19 cellular contexts compared by ENCODE assay signal in the genomic region with DNA sequence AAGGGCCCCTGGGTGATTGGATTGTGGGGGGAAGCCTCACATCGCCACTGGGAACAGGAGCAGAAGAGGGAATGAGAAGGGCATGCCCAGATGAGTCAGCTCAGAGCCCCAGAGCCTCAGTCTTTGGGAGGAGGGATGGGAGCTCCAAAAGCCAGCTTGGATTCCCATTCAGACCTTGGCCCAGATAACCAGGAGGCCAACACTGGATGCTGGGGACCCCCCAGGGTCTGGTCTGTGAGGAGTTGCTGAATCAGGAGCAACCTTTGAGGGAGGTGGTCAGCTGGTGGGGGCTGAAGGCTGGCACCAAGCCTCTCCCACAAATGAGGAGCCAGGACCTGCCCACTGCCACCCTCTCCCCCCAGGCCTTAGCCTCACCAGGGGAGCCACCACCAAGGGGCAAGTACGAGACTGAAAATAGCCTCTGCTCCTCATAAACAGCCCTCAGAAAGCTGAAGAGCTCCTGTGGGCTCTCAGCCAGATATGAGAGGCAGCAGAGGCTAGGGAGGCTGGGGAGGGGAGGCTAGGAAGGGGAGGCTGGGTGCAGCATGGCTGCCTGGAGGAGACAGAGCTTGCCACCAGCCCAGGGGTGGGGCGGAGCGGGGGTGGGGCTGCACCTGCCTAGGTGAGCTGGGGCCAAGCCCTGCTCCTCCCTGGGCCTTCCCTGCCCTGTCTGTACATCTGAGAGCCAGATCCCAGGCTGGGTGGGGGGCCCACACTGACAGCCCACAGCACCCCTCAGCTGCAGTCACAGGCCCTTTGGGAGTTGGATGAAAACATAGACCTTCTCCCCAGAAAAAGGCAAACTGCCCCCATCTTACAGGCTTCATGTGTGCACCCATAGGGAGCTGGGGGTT.
"Had no signal": no experiment of that assay in that cellular context is flagged by ENCODE, and none has a peak within 500 bp of the region (broad histone marks: within the 10 kb centered on the region; RNA-seq: fewer than 3 reads in every experiment).

No MANE protein-coding gene starts in this region.

- H3K36me3 ChIP-seq: colonic mucosa, neutrophil, uterus, WERI-Rb-1 had no signal

- H3K27me3 ChIP-seq: cardiac muscle cell, colonic mucosa, uterus had no signal

- FAIRE-seq: astrocyte, endometrium had no signal

- H3K9me3 ChIP-seq: colonic mucosa, neutrophil, uterus had no signal

- DNase-seq: activated CD4-positive, alpha-beta memory T cell treated with anti-CD3 and anti-CD28 coated beads for 36 hours; activated CD8-positive, alpha-beta memory T cell treated with anti-CD3 and anti-CD28 coated beads, Interleukin-2, amount 10 ng/mL, durations not matched to agents 7 days and 5 days; activated naive CD4-positive, alpha-beta T cell treated with anti-CD3 and anti-CD28 coated beads for 36 hours; activated T-cell treated with anti-CD3 and anti-CD28 coated beads, Interleukin-2, amount 50 U/mL, for 1 hour; colonic mucosa; foreskin melanocyte; immature natural killer cell; left cardiac atrium; naive thymus-derived CD8-positive, alpha-beta T cell; stimulated activated CD4-positive, alpha-beta T cell treated with anti-CD3 and anti-CD28 coated beads, Interleukin-2, amount 100 ng/mL, for 48 hours; T-helper 17 cell; uterus had no signal

- H3K4me1 ChIP-seq: colonic mucosa, uterus had no signal

- H3K4me3 ChIP-seq: cardiac muscle cell, colonic mucosa, uterus had no signal

- H3K27ac ChIP-seq: cardiac muscle cell, colonic mucosa, neutrophil, uterus, WERI-Rb-1 had no signal

- ATAC-seq: activated CD8-positive, alpha-beta memory T cell treated with anti-CD3 and anti-CD28 coated beads, Interleukin-2, amount 10 ng/mL, durations not matched to agents 7 days and 5 days; esophagus mucosa; left cardiac atrium; naive thymus-derived CD8-positive, alpha-beta T cell; stimulated activated memory B cell treated with anti-CD40 and anti-IgM and Interleukin-4, amounts not matched to agents 10 μg/mL and 1 μg/mL and 100 μg/mL, for 72 hours; T-helper 17 cell had no signal
